Comparison of ENCODE assay signal across 8 cellular contexts in genomic region chr20:63520594-63520938, GRCh38. TPM values are rescaled to one million over a fixed set of nuclear protein-coding genes. Genes with fewer than 3 reads are reported as not detected.
DNase-seq lines count a peak whose midpoint lies in the region; ATAC-seq and TF ChIP-seq lines count a peak whose summit lies in the region.

PPDPF (plus strand) TSS chr20:63520765; CDS start chr20:63521309, 544 bp downstream.

- ATAC-seq in HG02938 (IDR thresholded peaks at IDR 0.05; ENCODE audit: unreplicated experiment) (peak; percentile 55), left lung (peak; percentile 91)

- peaks cover 3% of the 10 kb centered on the region for H3K9me3 Mint-ChIP-seq in activated CD4-positive, alpha-beta T cell treated with anti-CD3 and anti-CD28 coated beads, Interleukin-2, amount 10 ng/mL, durations not matched to agents 24 days and 14 days

- peaks cover 0 to 9% of the 10 kb centered on the region in 2 donors for H3K9me3 ChIP-seq in left lung

- peak within 1 kb of the TSS; percentile 86 to 95 for H3K27ac ChIP-seq in left lung

- H3K27ac Mint-ChIP-seq in activated CD4-positive, alpha-beta T cell treated with anti-CD3 and anti-CD28 coated beads, Interleukin-2, amount 10 ng/mL, durations not matched to agents 24 days and 14 days, result peak within 1 kb of the TSS; percentile 74

- H3K27me3 Mint-ChIP-seq in activated CD4-positive, alpha-beta T cell treated with anti-CD3 and anti-CD28 coated beads, Interleukin-2, amount 10 ng/mL, durations not matched to agents 24 days and 14 days, result peaks cover 8% of the 10 kb centered on the region

- peak within 1 kb of the TSS; percentile 83 to 86 for H3K4me3 ChIP-seq in left lung

- peaks cover 12% of the 10 kb centered on the region for H3K4me1 Mint-ChIP-seq in activated CD4-positive, alpha-beta T cell treated with anti-CD3 and anti-CD28 coated beads, Interleukin-2, amount 10 ng/mL, durations not matched to agents 24 days and 14 days

- no peak for TF ChIP-seq CTCF in left lung (IDR thresholded peaks at IDR 0.05)

- peak; percentile 75 for DNase-seq in SIG-M5 treated with dmso at 0.1 percent for 504 hours (lab: John Stamatoyannopoulos, UW; ENCODE audit: unreplicated experiment)
- DNase-seq in SIG-M5 (lab: John Stamatoyannopoulos, UW), result no peak
- DNase-seq in NCI-H226, result peak; percentile 56
- DNase-seq in activated CD4-positive, alpha-beta T cell treated with anti-CD3 and anti-CD28 coated beads, Interleukin-2, amount 10 ng/mL, durations not matched to agents 24 days and 14 days, result peak; percentile 95
- peak; percentile 59 for DNase-seq in dedifferentiated amniotic fluid mesenchymal stem cell (ENCODE audit: extremely low spot score)
- peak; percentile 83 to 95 for DNase-seq in left lung
- DNase-seq in stimulated activated CD4-positive, alpha-beta T cell treated with anti-CD3 and anti-CD28 coated beads, Interleukin-1b, Interleukin-23, amount 100 ng/mL, for 48 hours, result peak; percentile 80

- intact Hi-C loops in activated CD4-positive, alpha-beta T cell treated with anti-CD3 and anti-CD28 coated beads, Interleukin-2, amount 10 ng/mL, durations not matched to agents 24 days and 14 days (cut with micrococcal nuclease), result loop anchor here (1.0 to 5.0 kb wide), 5 partner anchors 17 to 557 kb away; partner anchors contain the start of genes PTK6 and RGS19
- intact Hi-C loops in left lung (cut with DNase I), result no loop called here

- H3K4me1 ChIP-seq in left lung, result peaks cover 11 to 32% of the 10 kb centered on the region in 2 donors

- peaks cover 0 to 14% of the 10 kb centered on the region in 2 donors for H3K27me3 ChIP-seq in left lung

- peaks cover 21% of the 10 kb centered on the region for H3K36me3 Mint-ChIP-seq in activated CD4-positive, alpha-beta T cell treated with anti-CD3 and anti-CD28 coated beads, Interleukin-2, amount 10 ng/mL, durations not matched to agents 24 days and 14 days (ENCODE audit: low read depth)

- H3K36me3 ChIP-seq in left lung, result peaks cover 0 to 19% of the 10 kb centered on the region in 2 donors

- peak within 1 kb of the TSS; percentile 83 for H3K4me3 Mint-ChIP-seq in activated CD4-positive, alpha-beta T cell treated with anti-CD3 and anti-CD28 coated beads, Interleukin-2, amount 10 ng/mL, durations not matched to agents 24 days and 14 days

RNA-seq across cellular contexts. Expression of gene PPDPF, which starts in this region (rescaled TPM):
- total RNA-seq in activated CD4-positive, alpha-beta T cell treated with anti-CD3 and anti-CD28 coated beads, Interleukin-2, amount 10 ng/mL, durations not matched to agents 24 days and 14 days, result 125 and 130 TPM in 2 replicates
- 100 to 1,000 TPM; 233 to 662 TPM for total RNA-seq in left lung
